Comparison of ENCODE assay signal across 8 cellular contexts in genomic region chr9:17134396-17134842, GRCh38. TPM values are rescaled to one million over a fixed set of nuclear protein-coding genes. Genes with fewer than 3 reads are reported as not detected.
DNase-seq lines count a peak whose midpoint lies in the region; ATAC-seq lines count a peak whose summit lies in the region.

No MANE protein-coding gene starts in this region.

- peaks cover 15% of the 10 kb centered on the region for H3K27me3 ChIP-seq in iPS-20b (ENCODE audit: insufficient read depth, low read length)

- H3K27ac ChIP-seq in iPS-20b (ENCODE audit: low read length) = peak overlapping the region; percentile 1

- peak; percentile 18 for ATAC-seq in activated naive CD8-positive, alpha-beta T cell treated with anti-CD3 and anti-CD28 coated beads, Interleukin-2, amount 50 U/mL, for 24 hours
- peak; percentile 9 for ATAC-seq in stimulated activated naive CD8-positive, alpha-beta T cell treated with anti-CD3 and anti-CD28 coated beads, Interleukin-15, amount 100 ng/mL, for 72 hours
- ATAC-seq in HG02763 (IDR thresholded peaks at IDR 0.05; ENCODE audit: unreplicated experiment) = no peak

- H3K4me3 ChIP-seq in iPS-20b (ENCODE audit: low read length) = peak overlapping the region; percentile 85; the same call in 1 of the 2 replicates

- peaks cover 22% of the 10 kb centered on the region for H3K27me3 Mint-ChIP-seq in activated naive CD4-positive, alpha-beta T cell treated with anti-CD3 and anti-CD28 coated beads, Interleukin-2, amount 50 U/mL, for 24 hours
- peaks cover 28% of the 10 kb centered on the region for H3K27me3 Mint-ChIP-seq in activated naive CD8-positive, alpha-beta T cell treated with anti-CD3 and anti-CD28 coated beads, Interleukin-2, amount 50 U/mL, for 24 hours
- H3K27me3 Mint-ChIP-seq in stimulated activated naive CD8-positive, alpha-beta T cell treated with anti-CD3 and anti-CD28 coated beads, Interleukin-15, amount 100 ng/mL, for 72 hours = peaks cover 44% of the 10 kb centered on the region

- no peaks in the 10 kb centered on the region for H3K9me3 Mint-ChIP-seq in activated naive CD4-positive, alpha-beta T cell treated with anti-CD3 and anti-CD28 coated beads, Interleukin-2, amount 50 U/mL, for 24 hours
- H3K9me3 Mint-ChIP-seq in activated naive CD8-positive, alpha-beta T cell treated with anti-CD3 and anti-CD28 coated beads, Interleukin-2, amount 50 U/mL, for 24 hours = no peaks in the 10 kb centered on the region
- H3K9me3 Mint-ChIP-seq in stimulated activated naive CD8-positive, alpha-beta T cell treated with anti-CD3 and anti-CD28 coated beads, Interleukin-15, amount 100 ng/mL, for 72 hours = peaks cover 8 to 11% of the 10 kb centered on the region in 2 donors

- peak overlapping the region; percentile 67 for H3K27ac Mint-ChIP-seq in activated naive CD4-positive, alpha-beta T cell treated with anti-CD3 and anti-CD28 coated beads, Interleukin-2, amount 50 U/mL, for 24 hours
- H3K27ac Mint-ChIP-seq in activated naive CD8-positive, alpha-beta T cell treated with anti-CD3 and anti-CD28 coated beads, Interleukin-2, amount 50 U/mL, for 24 hours = peak overlapping the region; percentile 64
- peak overlapping the region; percentile 64 to 73 for H3K27ac Mint-ChIP-seq in stimulated activated naive CD8-positive, alpha-beta T cell treated with anti-CD3 and anti-CD28 coated beads, Interleukin-15, amount 100 ng/mL, for 72 hours

- H3K9ac ChIP-seq in iPS-20b (ENCODE audit: low read depth, low read length) = peak overlapping the region; percentile 90; the same call in 1 of the 2 replicates

- H3K36me3 Mint-ChIP-seq in activated naive CD4-positive, alpha-beta T cell treated with anti-CD3 and anti-CD28 coated beads, Interleukin-2, amount 50 U/mL, for 24 hours = peaks cover 2% of the 10 kb centered on the region
- H3K36me3 Mint-ChIP-seq in activated naive CD8-positive, alpha-beta T cell treated with anti-CD3 and anti-CD28 coated beads, Interleukin-2, amount 50 U/mL, for 24 hours (ENCODE audit: low read depth) = peaks cover 2% of the 10 kb centered on the region

- H3K9me3 ChIP-seq in iPS-20b (ENCODE audit: insufficient read depth, low read depth, low read length) = no peaks in the 10 kb centered on the region

- peak overlapping the region; percentile 75 for H3K4me3 Mint-ChIP-seq in activated naive CD4-positive, alpha-beta T cell treated with anti-CD3 and anti-CD28 coated beads, Interleukin-2, amount 50 U/mL, for 24 hours
- peak overlapping the region; percentile 69 for H3K4me3 Mint-ChIP-seq in activated naive CD8-positive, alpha-beta T cell treated with anti-CD3 and anti-CD28 coated beads, Interleukin-2, amount 50 U/mL, for 24 hours
- H3K4me3 Mint-ChIP-seq in stimulated activated naive CD8-positive, alpha-beta T cell treated with anti-CD3 and anti-CD28 coated beads, Interleukin-15, amount 100 ng/mL, for 72 hours = peak overlapping the region; percentile 80 to 82

- DNase-seq in activated naive CD4-positive, alpha-beta T cell treated with Interleukin-2 at 50 U/mL for 16 hours = no peak
- DNase-seq in activated naive CD8-positive, alpha-beta T cell treated with anti-CD3 and anti-CD28 coated beads, Interleukin-2, amount 50 U/mL, for 24 hours = no peak
- DNase-seq in stimulated activated naive CD8-positive, alpha-beta T cell treated with anti-CD3 and anti-CD28 coated beads, Interleukin-15, amount 100 ng/mL, for 72 hours = no peak
- no peak for DNase-seq in stimulated activated CD4-positive, alpha-beta T cell treated with anti-CD3 and anti-CD28 coated beads, Interleukin-2, amount 100 ng/mL, for 48 hours
- no peak for DNase-seq in ureter (ENCODE audit: low spot score)

- H3K4me1 Mint-ChIP-seq in activated naive CD4-positive, alpha-beta T cell treated with anti-CD3 and anti-CD28 coated beads, Interleukin-2, amount 50 U/mL, for 24 hours = peaks cover 5% of the 10 kb centered on the region
- H3K4me1 Mint-ChIP-seq in activated naive CD8-positive, alpha-beta T cell treated with anti-CD3 and anti-CD28 coated beads, Interleukin-2, amount 50 U/mL, for 24 hours = peaks cover 4% of the 10 kb centered on the region
- peaks cover 16% of the 10 kb centered on the region for H3K4me1 Mint-ChIP-seq in stimulated activated naive CD8-positive, alpha-beta T cell treated with anti-CD3 and anti-CD28 coated beads, Interleukin-15, amount 100 ng/mL, for 72 hours

- no peaks in the 10 kb centered on the region for H3K36me3 ChIP-seq in iPS-20b (ENCODE audit: insufficient read depth, low read depth, low read length)

- H3K4me1 ChIP-seq in iPS-20b (ENCODE audit: insufficient read depth, low read length) = peaks cover 3% of the 10 kb centered on the region; the same call in 1 of the 2 replicates

RNA-seq across cellular contexts. Expression of gene CNTLN, which starts 0.4 kb away (rescaled TPM):
- total RNA-seq in ureter = 10.6 TPM
